Comparison of ENCODE assay signal across 27 cellular contexts in genomic region chr16:57981636-57982035, GRCh38. TPM values are rescaled to one million over a fixed set of nuclear protein-coding genes. Genes with fewer than 3 reads are reported as not detected.
DNase-seq lines count a peak whose midpoint lies in the region; ATAC-seq, FAIRE-seq and TF ChIP-seq lines count a peak whose summit lies in the region.
"Had no signal": no experiment of that assay in that cellular context is flagged by ENCODE, and none has a peak within 500 bp of the region (broad histone marks: within the 10 kb centered on the region; RNA-seq: fewer than 3 reads in every experiment).

No MANE protein-coding gene starts in this region.

- WGBS in spleen, 5 donors = 87 to 93% (median 91%) methylated on average over 7 of the region's 7 CpGs

- H3K4me3 Mint-ChIP-seq in stimulated activated naive CD8-positive, alpha-beta T cell treated with anti-CD3 and anti-CD28 coated beads, Interleukin-15, amount 100 ng/mL, for 72 hours = no peak overlapping the region
- H3K4me3 Mint-ChIP-seq: HFFc6 had no signal

- H3K27me3 Mint-ChIP-seq in stimulated activated naive CD8-positive, alpha-beta T cell treated with anti-CD3 and anti-CD28 coated beads, Interleukin-15, amount 100 ng/mL, for 72 hours = no peaks in the 10 kb centered on the region

- H3K27me3 ChIP-seq in SJCRH30 (peaks cover 12% of the 10 kb centered on the region), spleen (replicated peaks in 1 of 7) (peaks cover 0 to 24% (median 0%) of the 10 kb centered on the region in 7 donors)

- H3K36me3 ChIP-seq in SJCRH30 (no peaks in the 10 kb centered on the region), kidney (ENCODE audit: control insufficient read depth in 1 of 2, insufficient read depth in 2 of 2, low read length in 2 of 2) (no peaks in the 10 kb centered on the region), spleen (no peaks in the 10 kb centered on the region)
- H3K36me3 ChIP-seq: HAP-1 had no signal

- no peak for FAIRE-seq in kidney (lab: Jason Lieb, UNC)
- FAIRE-seq: GM18507 had no signal

- H3K9me3 Mint-ChIP-seq in stimulated activated naive CD8-positive, alpha-beta T cell treated with anti-CD3 and anti-CD28 coated beads, Interleukin-15, amount 100 ng/mL, for 72 hours = no peaks in the 10 kb centered on the region
- H3K9me3 Mint-ChIP-seq: HFFc6 had no signal

- peaks cover 11% of the 10 kb centered on the region for H3K4me1 ChIP-seq in SJCRH30
- H3K4me1 ChIP-seq in kidney (ENCODE audit: control insufficient read depth in 1 of 2, insufficient read depth in 1 of 2, low read depth in 1 of 2, low read length in 2 of 2) = peaks cover 0 to 10% of the 10 kb centered on the region in 2 donors
- H3K4me1 ChIP-seq in spleen = peaks cover 5 to 24% (median 18%) of the 10 kb centered on the region in 6 donors

- H3K4me3 ChIP-seq in SJCRH30 (no peak overlapping the region), kidney (ENCODE audit: low read length in 2 of 2) (no peak overlapping the region), spleen (no peak overlapping the region)
- H3K4me3 ChIP-seq: HAP-1 had no signal

- H3K9me3 ChIP-seq in SJCRH30 (replicated peaks) (no peaks in the 10 kb centered on the region), kidney (ENCODE audit: control insufficient read depth in 1 of 2, low read length in 2 of 2) (no peaks in the 10 kb centered on the region), spleen (no peaks in the 10 kb centered on the region)
- H3K9me3 ChIP-seq: HAP-1 had no signal

- H3K27ac ChIP-seq in SJCRH30 (no peak overlapping the region), kidney (ENCODE audit: low read depth in 2 of 2, low read length in 2 of 2) (no peak overlapping the region), spleen (no peak overlapping the region)

- no peak overlapping the region for H3K27ac Mint-ChIP-seq in stimulated activated naive CD8-positive, alpha-beta T cell treated with anti-CD3 and anti-CD28 coated beads, Interleukin-15, amount 100 ng/mL, for 72 hours
- H3K27ac Mint-ChIP-seq: HFFc6 had no signal

- intact Hi-C loops in kidney (cut with DNase I) (no loop called here), spleen (cut with DNase I; ENCODE audit: low total_unique reads) (no loop called here)

- TF ChIP-seq CTCF in kidney (IDR thresholded peaks at IDR 0.05; ENCODE audit: borderline replicate concordance, extremely low read depth, insufficient read depth) (no peak), spleen (IDR thresholded peaks at IDR 0.05 in 8 of 11, conservative IDR thresholded peaks at IDR 0.05 in 3 of 11) (no peak)

- no peak overlapping the region for H3K9ac ChIP-seq in kidney (ENCODE audit: low read length in 2 of 2)

- DNase-seq in SJCRH30 (peak; percentile 49 to 56), kidney (peak; percentile 22), spleen (peak; percentile 29), activated T-cell treated with anti-CD3 and anti-CD28 coated beads for 4 hours (no peak)
- no peak for DNase-seq in stimulated activated naive CD8-positive, alpha-beta T cell treated with anti-CD3 and anti-CD28 coated beads, Interleukin-15, amount 100 ng/mL, for 72 hours
- DNase-seq: DMS153, DND-41, GOT3, HFFc6, IMR-90, Karpas-422, MV-4-11, NCI-H1105, NCI-H1436 treated with DMSO at 0.1 percent for 48 hours, NCI-H187 treated with DMSO at 0.1 percent for 48 hours, NCI-H2107, NCI-H524 treated with DMSO at 0.1 percent for 48 hours, NCI-H774, PC-3, T-helper 1 cell had no signal

- H3K4me1 Mint-ChIP-seq in stimulated activated naive CD8-positive, alpha-beta T cell treated with anti-CD3 and anti-CD28 coated beads, Interleukin-15, amount 100 ng/mL, for 72 hours = peaks cover 21% of the 10 kb centered on the region

- ATAC-seq in GM21619 (IDR thresholded peaks at IDR 0.05; ENCODE audit: unreplicated experiment) (peak; percentile 42), GM19455 (IDR thresholded peaks at IDR 0.05; ENCODE audit: unreplicated experiment) (no peak)
- ATAC-seq in stimulated activated naive CD8-positive, alpha-beta T cell treated with anti-CD3 and anti-CD28 coated beads, Interleukin-15, amount 100 ng/mL, for 72 hours = no peak
- ATAC-seq: PC-3, Right ventricle myocardium inferior had no signal

- TF ChIP-seq POLR2A in spleen (IDR thresholded peaks at IDR 0.05) = no peak

RNA-seq across cellular contexts. Expression of gene CNGB1, which starts 10.7 kb away (rescaled TPM):
- total RNA-seq in SJCRH30 (2014; rRNA removed; shearing (Covaris generic)) = not detected in 2 replicates
- total RNA-seq in kidney = not detected
- not detected for polyA plus RNA-seq in kidney (ENCODE audit: insufficient read depth, low read depth, low replicate concordance)
- not detected for total RNA-seq in spleen
- polyA plus RNA-seq in spleen = under 1 TPM in 2 of 3 donors, not detected in 1; 0.02 to 0.12 TPM
- total RNA-seq: IMR-90, Right ventricle myocardium inferior, RPMI7951 had no signal
- polyA plus RNA-seq: BJ, IMR-90 had no signal

RNA-seq across cellular contexts. Expression of gene ZNF319, which starts 18.8 kb away (rescaled TPM):
- 5.6 and 5.7 TPM in 2 replicates for total RNA-seq in SJCRH30 (2014; rRNA removed; shearing (Covaris generic))
- 10.9 TPM for total RNA-seq in kidney
- polyA plus RNA-seq in kidney (ENCODE audit: insufficient read depth, low read depth, low replicate concordance) = 2.9 TPM
- 10 to 100 TPM; 13.0 to 23.4 (median 17.4) TPM for total RNA-seq in spleen
- 1 to 10 TPM; 3.0 to 7.6 (median 3.4) TPM for polyA plus RNA-seq in spleen

RNA-seq across cellular contexts. Expression of gene USB1, which starts 19.6 kb away (rescaled TPM):
- 20.4 and 21.1 TPM in 2 replicates for total RNA-seq in SJCRH30 (2014; rRNA removed; shearing (Covaris generic))
- total RNA-seq in kidney (32.8 TPM), spleen (10 to 100 TPM; 35.0 to 78.4 (median 49.5) TPM)
- polyA plus RNA-seq in kidney (ENCODE audit: insufficient read depth, low read depth, low replicate concordance) (18.3 TPM), spleen (10 to 100 TPM; 17.7 to 25.4 (median 18.9) TPM)

RNA-seq across cellular contexts. Expression of gene MMP15, which starts 43.9 kb away (rescaled TPM):
- 3.5 and 3.9 TPM in 2 replicates for total RNA-seq in SJCRH30 (2014; rRNA removed; shearing (Covaris generic))
- total RNA-seq in kidney (31.4 TPM), spleen (10 to 100 TPM in 6 of 7 donors, 1 to 10 TPM in 1; 6.5 to 24.2 (median 16.9) TPM)
- polyA plus RNA-seq in kidney (ENCODE audit: insufficient read depth, low read depth, low replicate concordance) (19.1 TPM), spleen (1 to 10 TPM; 2.3 to 5.7 (median 2.9) TPM)

Comparison
In these comparisons a context has a peak if more than half of its experiments do, and no peak if none do; other contexts are left out.
1. DNase-seq: peak in SJCRH30 (2 of 2), kidney (single experiment) and spleen (single experiment); none in stimulated activated naive CD8-positive, alpha-beta T cell treated with anti-CD3 and anti-CD28 coated beads, Interleukin-15, amount 100 ng/mL, for 72 hours (0 of 2) and activated T-cell treated with anti-CD3 and anti-CD28 coated beads for 4 hours (single experiment).